Comparison of ENCODE assay signal across 8 cellular contexts in genomic region chr2:68368657-68369339, GRCh38. TPM values are rescaled to one million over a fixed set of nuclear protein-coding genes. Genes with fewer than 3 reads are reported as not detected.
DNase-seq lines count a peak whose midpoint lies in the region; ATAC-seq and TF ChIP-seq lines count a peak whose summit lies in the region.
"Had no signal": no experiment of that assay in that cellular context is flagged by ENCODE, and none has a peak within 500 bp of the region (broad histone marks: within the 10 kb centered on the region; RNA-seq: fewer than 3 reads in every experiment).

No MANE protein-coding gene starts in this region.

- no peak overlapping the region for H3K27ac Mint-ChIP-seq in activated CD4-positive, alpha-beta T cell treated with anti-CD3 and anti-CD28 coated beads, Interleukin-2, amount 10 ng/mL, durations not matched to agents 24 days and 14 days

- intact Hi-C loops in activated CD4-positive, alpha-beta T cell treated with anti-CD3 and anti-CD28 coated beads, Interleukin-2, amount 10 ng/mL, durations not matched to agents 24 days and 14 days (cut with micrococcal nuclease): no loop called here

- H3K27ac ChIP-seq in skin epidermis: peak overlapping the region in 13 of 21 experiments; percentile 21 to 89 (median 57)

- TF ChIP-seq POLR2A in GM18505 (IDR thresholded peaks at IDR 0.05; ENCODE audit: borderline replicate concordance, extremely low read depth, insufficient read depth, insufficient read length): peak; percentile 35

- peaks cover 9% of the 10 kb centered on the region for H3K9me3 Mint-ChIP-seq in activated CD4-positive, alpha-beta T cell treated with anti-CD3 and anti-CD28 coated beads, Interleukin-2, amount 10 ng/mL, durations not matched to agents 24 days and 14 days

- DNase-seq in RKO (ENCODE audit: low spot score) (peak; percentile 35), fibroblast of villous mesenchyme (ENCODE audit: low read depth) (peak; percentile 51), SKM-1 (lab: John Stamatoyannopoulos, UW; ENCODE audit: unreplicated experiment) (no peak), NCI-H1092 (lab: John Stamatoyannopoulos, UW) (no peak)
- DNase-seq in activated CD4-positive, alpha-beta T cell treated with anti-CD3 and anti-CD28 coated beads, Interleukin-2, amount 10 ng/mL, durations not matched to agents 24 days and 14 days: no peak

- TF ChIP-seq CTCF in fibroblast of villous mesenchyme (IDR thresholded peaks at IDR 0.05; ENCODE audit: insufficient read depth, low read depth, low read length): no peak

- no peak overlapping the region for H3K4me3 Mint-ChIP-seq in activated CD4-positive, alpha-beta T cell treated with anti-CD3 and anti-CD28 coated beads, Interleukin-2, amount 10 ng/mL, durations not matched to agents 24 days and 14 days

- no peak for ATAC-seq in GM18505 (IDR thresholded peaks at IDR 0.05; ENCODE audit: unreplicated experiment)

- H3K4me3 ChIP-seq in fibroblast of villous mesenchyme (ENCODE audit: low read depth, low read length) (no peak overlapping the region), skin epidermis (peak overlapping the region in 1 of 7 experiments; percentile 26)

- H3K4me1 Mint-ChIP-seq in activated CD4-positive, alpha-beta T cell treated with anti-CD3 and anti-CD28 coated beads, Interleukin-2, amount 10 ng/mL, durations not matched to agents 24 days and 14 days: peaks cover 15% of the 10 kb centered on the region

- peaks cover 36% of the 10 kb centered on the region for H3K27me3 Mint-ChIP-seq in activated CD4-positive, alpha-beta T cell treated with anti-CD3 and anti-CD28 coated beads, Interleukin-2, amount 10 ng/mL, durations not matched to agents 24 days and 14 days

- peaks cover 2% of the 10 kb centered on the region for H3K36me3 Mint-ChIP-seq in activated CD4-positive, alpha-beta T cell treated with anti-CD3 and anti-CD28 coated beads, Interleukin-2, amount 10 ng/mL, durations not matched to agents 24 days and 14 days (ENCODE audit: low read depth)

RNA-seq across cellular contexts. Expression of gene PLEK, which starts 3.7 kb away (rescaled TPM):
- total RNA-seq in fibroblast of villous mesenchyme: not detected in 2 replicates
- 0.26 and 0.62 TPM in 2 replicates for total RNA-seq in activated CD4-positive, alpha-beta T cell treated with anti-CD3 and anti-CD28 coated beads, Interleukin-2, amount 10 ng/mL, durations not matched to agents 24 days and 14 days

RNA-seq across cellular contexts. Expression of gene CNRIP1, which starts 49.0 kb away (rescaled TPM):
- total RNA-seq in fibroblast of villous mesenchyme: 24.6 and 25.1 TPM in 2 replicates
- not detected in 2 replicates for total RNA-seq in activated CD4-positive, alpha-beta T cell treated with anti-CD3 and anti-CD28 coated beads, Interleukin-2, amount 10 ng/mL, durations not matched to agents 24 days and 14 days
- total RNA-seq: T-helper 1 cell treated with Interleukin-12 subunit alpha and Interleukin-12 subunit beta and Interleukin-4 antibody, amounts not matched to agents 30 ng/mL and 1 ng/mL, for 36 hours had no signal

Comparison
In these comparisons a context has a peak if more than half of its experiments do, and no peak if none do; other contexts are left out.
1. DNase-seq: peak in RKO (single experiment) and fibroblast of villous mesenchyme (single experiment); none in SKM-1 (single experiment), activated CD4-positive, alpha-beta T cell treated with anti-CD3 and anti-CD28 coated beads, Interleukin-2, amount 10 ng/mL, durations not matched to agents 24 days and 14 days (single experiment) and NCI-H1092 (single experiment).
2. RNA of gene CNRIP1, which starts 49.0 kb away (total RNA-seq): 24.6 to 25.1 TPM in fibroblast of villous mesenchyme; not detected in activated CD4-positive, alpha-beta T cell treated with anti-CD3 and anti-CD28 coated beads, Interleukin-2, amount 10 ng/mL, durations not matched to agents 24 days and 14 days; every median in the first group is over 10 times any median in the second.